Comparison of ENCODE assay signal across 1 cellular context in the genomic region with DNA sequence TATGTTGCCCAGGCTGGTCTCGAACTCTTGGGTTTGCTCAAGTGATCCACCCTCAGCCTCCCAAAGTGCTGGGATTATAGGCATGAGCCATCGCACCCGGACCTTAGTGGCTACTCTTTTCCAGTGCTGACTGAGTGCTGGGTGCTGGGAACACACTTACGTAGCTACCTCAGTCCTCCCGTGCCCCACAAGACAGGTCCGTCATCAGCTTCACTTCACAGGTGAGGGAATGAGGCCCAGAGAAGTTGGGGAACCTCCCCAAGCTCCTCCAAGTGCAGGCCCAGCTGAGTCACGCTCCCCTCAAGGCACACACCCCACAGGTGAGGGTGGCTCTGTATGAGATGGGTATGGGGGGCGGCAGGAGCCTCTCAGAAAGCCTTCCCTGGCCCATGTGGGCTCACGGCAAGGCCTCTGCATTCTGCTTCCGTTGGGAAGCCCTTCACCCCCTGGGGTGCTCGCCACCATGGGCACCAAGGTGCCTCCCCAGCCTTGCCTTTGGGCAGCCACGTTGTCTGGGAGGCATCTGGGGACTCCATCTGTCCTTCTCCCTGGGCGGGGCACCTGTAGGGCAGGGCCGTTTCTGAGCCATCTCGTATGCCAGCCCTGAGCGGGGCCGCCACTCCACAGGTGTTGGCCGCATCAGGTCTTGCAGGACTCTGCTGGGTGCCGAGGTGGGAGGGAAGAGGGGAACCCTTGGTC.
TF ChIP-seq lines count a peak whose summit lies in the region.

No MANE protein-coding gene starts in this region.

TF ChIP-seq in HepG2, 621 proteins besides CTCF, POLR2A, EP300 and RAD21:
- peak; percentile 75 for TF ChIP-seq AGO2 (optimal IDR thresholded peaks at IDR 0.05; ENCODE audit: low read depth, low read length)
- no peak for TF ChIP-seq ELF4 (CRISPR knock-in tag; IDR thresholded peaks at IDR 0.05; ENCODE audit: borderline replicate concordance)
TF ChIP-seq in HepG2: peak in this region for 1.
